ENCODE assay signal across 12 cellular contexts in the genomic region with DNA sequence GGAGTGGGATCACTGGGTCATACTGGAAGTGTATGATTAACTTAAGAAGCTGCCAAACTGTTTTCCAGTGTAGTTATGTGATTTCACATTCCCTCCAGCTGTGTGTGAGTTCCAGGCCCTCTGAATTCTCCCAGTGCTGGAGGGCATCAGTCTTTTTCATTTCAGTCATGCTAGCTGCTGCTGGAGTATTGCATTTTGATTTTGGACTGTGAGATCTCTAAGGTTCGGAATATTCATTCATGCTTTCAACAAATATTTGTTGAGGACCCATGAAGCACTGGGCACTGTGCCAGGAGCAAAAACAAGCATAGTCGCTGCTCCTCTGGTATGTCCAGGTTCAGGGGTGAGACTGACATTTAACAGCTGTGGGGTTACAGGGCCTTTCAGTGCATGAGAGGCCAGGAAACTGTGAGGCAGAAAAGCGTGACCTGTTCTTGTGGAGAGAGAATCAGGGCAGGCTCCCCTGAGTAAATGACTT.
DNase-seq lines count a peak whose midpoint lies in the region; ATAC-seq, FAIRE-seq and TF ChIP-seq lines count a peak whose summit lies in the region.
"Had no signal": no experiment of that assay in that cellular context is flagged by ENCODE, and none has a peak within 500 bp of the region (broad histone marks: within the 10 kb centered on the region; RNA-seq: fewer than 3 reads in every experiment).

No MANE protein-coding gene starts in this region.

- H3K4me1 Mint-ChIP-seq in Caco-2 (ENCODE audit: low read depth, unreplicated experiment), result peaks cover 8% of the 10 kb centered on the region

- H3K27me3 Mint-ChIP-seq in Caco-2 (ENCODE audit: insufficient read depth, unreplicated experiment), result no peaks in the 10 kb centered on the region

- H3K4me3 ChIP-seq in Caco-2 (ENCODE audit: low read depth, low read length), result no peak overlapping the region

- CTCF ChIA-PET in Caco-2 (lab: Charles Lee), result no interaction called here

- no peak for FAIRE-seq in GM12892 (lab: Jason Lieb, UNC)
- FAIRE-seq: endometrium had no signal

- H3K36me3 Mint-ChIP-seq in Caco-2 (ENCODE audit: insufficient read depth, unreplicated experiment), result no peaks in the 10 kb centered on the region

- DNase-seq in NCI-H1092 treated with DMSO at 0.1 percent for 48 hours (lab: John Stamatoyannopoulos, UW) (peak; percentile 55), astrocyte of the hippocampus (ENCODE audit: low read depth, low spot score) (peak; percentile 53), hepatic stellate cell (ENCODE audit: low spot score) (peak; percentile 53), smooth muscle cell of the brain vasculature (ENCODE audit: low read depth, low spot score) (peak; percentile 69), NCI-H1048 (lab: John Stamatoyannopoulos, UW) (no peak), GM12892 (ENCODE audit: insufficient read length) (no peak), Caco-2 (no peak)
- DNase-seq: GF-D8; stimulated activated CD4-positive, alpha-beta T cell treated with anti-CD3 and anti-CD28 coated beads, Interleukin-15, amount 100 ng/mL, for 24 hours; substantia nigra had no signal

- H3K9me3 ChIP-seq in Caco-2, result no peaks in the 10 kb centered on the region

- POLR2A ChIA-PET in Caco-2 (lab: Charles Lee), result interaction anchor here (0.6 kb wide), 1 partner anchor 97 kb away, joined by 3 read pairs; no protein-coding TSS in a partner anchor

- intact Hi-C loops in Caco-2 (cut with micrococcal nuclease; ENCODE audit: unreplicated experiment), result no loop called here

- H3K27ac Mint-ChIP-seq in Caco-2 (ENCODE audit: unreplicated experiment), result no peak overlapping the region

- no peak for TF ChIP-seq CTCF in Caco-2 (IDR thresholded peaks at IDR 0.05; ENCODE audit: insufficient read depth in 1 of 2, low read depth in 1 of 2, low read length in 1 of 2, severe bottlenecking in 1 of 2, unreplicated experiment in 1 of 2)

- H3K4me3 Mint-ChIP-seq in Caco-2 (ENCODE audit: unreplicated experiment), result no peak overlapping the region

- no TSS peak for BruUV-seq in Caco-2 (replicated peaks; lab: Mats Ljungman, UMichigan)

- TF ChIP-seq POLR2A in GM12892 (IDR thresholded peaks at IDR 0.05; ENCODE audit: low read depth, low read length), result no peak

- H3K4me1 ChIP-seq in Caco-2, result peaks cover 24% of the 10 kb centered on the region

- ATAC-seq in GM19452 (IDR thresholded peaks at IDR 0.05; ENCODE audit: unreplicated experiment), result no peak

- H3K9me3 Mint-ChIP-seq in Caco-2 (ENCODE audit: unreplicated experiment), result no peaks in the 10 kb centered on the region

- no peaks in the 10 kb centered on the region for H3K36me3 ChIP-seq in Caco-2 (ENCODE audit: control insufficient read depth, insufficient read depth, low read length)

- no peaks in the 10 kb centered on the region for H3K27me3 ChIP-seq in Caco-2 (replicated peaks; ENCODE audit: control insufficient read depth, insufficient read depth, low read length)

Comparison
In these comparisons a context has a peak if more than half of its experiments do, and no peak if none do; other contexts are left out.
1. DNase-seq: peak in NCI-H1092 treated with DMSO at 0.1 percent for 48 hours (single experiment), astrocyte of the hippocampus (single experiment), hepatic stellate cell (single experiment) and smooth muscle cell of the brain vasculature (single experiment); none in NCI-H1048 (single experiment), GM12892 (single experiment) and Caco-2 (0 of 2).